31 cellular contexts compared by ENCODE assay signal in genomic region chr6:16208989-16209388, GRCh38.
"Had no signal": no experiment of that assay in that cellular context is flagged by ENCODE, and none has a peak within 500 bp of the region (broad histone marks: within the 10 kb centered on the region; RNA-seq: fewer than 3 reads in every experiment).

No MANE protein-coding gene starts in this region.

- H3K27me3 Mint-ChIP-seq: progenitor cell of endocrine pancreas had no signal

- H3K4me3 Mint-ChIP-seq: naive B cell; naive thymus-derived CD8-positive, alpha-beta T cell; natural killer cell treated with Interleukin-12 subunit alpha and Interleukin-12 subunit beta and Interleukin-15 and Interleukin-18, amount 100 ng/mL, for 72 hours; nephron progenitor cell; neural crest cell; stimulated activated effector memory CD8-positive, alpha-beta T cell treated with anti-CD3 and anti-CD28 coated beads, Interleukin-12 subunit alpha, Interleukin-12 subunit beta, amount 100 ng/mL, for 72 hours; stimulated activated naive B cell treated with anti-CD40 and anti-IgM and Interleukin-4, amounts not matched to agents 10 μg/mL and 1 μg/mL and 100 μg/mL, for 72 hours; stimulated activated naive CD8-positive, alpha-beta T cell treated with anti-CD3 and anti-CD28 coated beads, Interleukin-15, Interleukin-2, amounts not matched to agents 100 ng/mL and 50 ng/mL, for 24 hours; type B pancreatic cell had no signal

- H3K9me3 Mint-ChIP-seq: naive B cell; naive thymus-derived CD8-positive, alpha-beta T cell; natural killer cell treated with Interleukin-12 subunit alpha and Interleukin-12 subunit beta and Interleukin-15 and Interleukin-18, amount 100 ng/mL, for 72 hours; stimulated activated effector memory CD8-positive, alpha-beta T cell treated with anti-CD3 and anti-CD28 coated beads, Interleukin-12 subunit alpha, Interleukin-12 subunit beta, amount 100 ng/mL, for 72 hours; stimulated activated naive B cell treated with anti-CD40 and anti-IgM and Interleukin-4, amounts not matched to agents 10 μg/mL and 1 μg/mL and 100 μg/mL, for 72 hours; stimulated activated naive CD8-positive, alpha-beta T cell treated with anti-CD3 and anti-CD28 coated beads, Interleukin-15, Interleukin-2, amounts not matched to agents 100 ng/mL and 50 ng/mL, for 24 hours had no signal

- FAIRE-seq: small intestine had no signal

- H3K9ac ChIP-seq: parathyroid adenoma had no signal

- H3K27ac Mint-ChIP-seq: natural killer cell treated with Interleukin-12 subunit alpha and Interleukin-12 subunit beta and Interleukin-15 and Interleukin-18, amount 100 ng/mL, for 72 hours; nephron progenitor cell; stimulated activated effector memory CD8-positive, alpha-beta T cell treated with anti-CD3 and anti-CD28 coated beads, Interleukin-12 subunit alpha, Interleukin-12 subunit beta, amount 100 ng/mL, for 72 hours; stimulated activated naive B cell treated with anti-CD40 and anti-IgM and Interleukin-4, amounts not matched to agents 10 μg/mL and 1 μg/mL and 100 μg/mL, for 72 hours; stimulated activated naive CD8-positive, alpha-beta T cell treated with anti-CD3 and anti-CD28 coated beads, Interleukin-15, Interleukin-2, amounts not matched to agents 100 ng/mL and 50 ng/mL, for 24 hours; type B pancreatic cell had no signal

- H3K36me3 ChIP-seq: neutrophil, ovary, right lobe of liver, sigmoid colon, stomach, suprapubic skin, tibial artery, transverse colon, upper lobe of right lung had no signal

- H3K4me3 ChIP-seq: ovary, psoas muscle, right lobe of liver, sigmoid colon, stomach, suprapubic skin, testis, tibial artery, transverse colon, upper lobe of right lung had no signal

- H3K79me2 ChIP-seq: parathyroid adenoma had no signal

- H3K27ac ChIP-seq: neutrophil, ovary, parathyroid adenoma, psoas muscle, right lobe of liver, sigmoid colon, stomach, suprapubic skin, testis, tibial artery, upper lobe of right lung had no signal

- H3K27me3 ChIP-seq: ovary, right lobe of liver, sigmoid colon, testis, tibial artery, transverse colon, upper lobe of right lung had no signal

- ATAC-seq: naive thymus-derived CD8-positive, alpha-beta T cell; natural killer cell treated with Interleukin-12 subunit alpha and Interleukin-12 subunit beta and Interleukin-15 and Interleukin-18, amount 100 ng/mL, for 72 hours; psoas muscle; right cardiac atrium; right lobe of liver; stimulated activated effector memory CD8-positive, alpha-beta T cell treated with anti-CD3 and anti-CD28 coated beads, Interleukin-12 subunit alpha, Interleukin-12 subunit beta, amount 100 ng/mL, for 72 hours; stimulated activated naive B cell treated with anti-CD40 and anti-IgM and Interleukin-4, amounts not matched to agents 10 μg/mL and 1 μg/mL and 100 μg/mL, for 72 hours; upper lobe of right lung had no signal

- H3K9me3 ChIP-seq: neutrophil, ovary, psoas muscle, right lobe of liver, sigmoid colon, stomach, suprapubic skin, testis, tibial artery, transverse colon, upper lobe of right lung had no signal

- DNase-seq: naive B cell; naive thymus-derived CD8-positive, alpha-beta T cell; nephron progenitor cell; nucleus accumbens; ovary; posterior cingulate gyrus; psoas muscle; right cardiac atrium; right lobe of liver; sigmoid colon; small intestine; stimulated activated CD4-positive, alpha-beta T cell treated with anti-CD3 and anti-CD28 coated beads, Interleukin-15, amount 100 ng/mL, for 24 hours; stimulated activated CD4-positive, alpha-beta T cell treated with anti-CD3 and anti-CD28 coated beads, Interleukin-2, amount 100 ng/mL, for 24 hours; stimulated activated CD4-positive, alpha-beta T cell treated with anti-CD3 and anti-CD28 coated beads, Interleukin-2, amount 100 ng/mL, for 48 hours; stimulated activated CD4-positive, alpha-beta T cell treated with anti-CD3 and anti-CD28 coated beads, Interleukin-4, amount 100 ng/mL, for 24 hours; stimulated activated naive B cell treated with anti-CD40 and anti-IgM and Interleukin-4, amounts not matched to agents 10 μg/mL and 1 μg/mL and 100 μg/mL, for 72 hours; stimulated activated naive CD4-positive, alpha-beta T cell treated with Interleukin-2 at 50 U/mL for 16 hours; stomach; testis; tibial artery; transverse colon; upper lobe of right lung had no signal

- H3K36me3 Mint-ChIP-seq: naive B cell; naive thymus-derived CD8-positive, alpha-beta T cell; natural killer cell treated with Interleukin-12 subunit alpha and Interleukin-12 subunit beta and Interleukin-15 and Interleukin-18, amount 100 ng/mL, for 72 hours; stimulated activated effector memory CD8-positive, alpha-beta T cell treated with anti-CD3 and anti-CD28 coated beads, Interleukin-12 subunit alpha, Interleukin-12 subunit beta, amount 100 ng/mL, for 72 hours; stimulated activated naive B cell treated with anti-CD40 and anti-IgM and Interleukin-4, amounts not matched to agents 10 μg/mL and 1 μg/mL and 100 μg/mL, for 72 hours; type B pancreatic cell had no signal

- H2AFZ ChIP-seq: parathyroid adenoma had no signal

- H3K4me1 ChIP-seq: parathyroid adenoma, right lobe of liver, sigmoid colon, upper lobe of right lung had no signal
